ENCODE assay signal across 8 cellular contexts in the genomic region with DNA sequence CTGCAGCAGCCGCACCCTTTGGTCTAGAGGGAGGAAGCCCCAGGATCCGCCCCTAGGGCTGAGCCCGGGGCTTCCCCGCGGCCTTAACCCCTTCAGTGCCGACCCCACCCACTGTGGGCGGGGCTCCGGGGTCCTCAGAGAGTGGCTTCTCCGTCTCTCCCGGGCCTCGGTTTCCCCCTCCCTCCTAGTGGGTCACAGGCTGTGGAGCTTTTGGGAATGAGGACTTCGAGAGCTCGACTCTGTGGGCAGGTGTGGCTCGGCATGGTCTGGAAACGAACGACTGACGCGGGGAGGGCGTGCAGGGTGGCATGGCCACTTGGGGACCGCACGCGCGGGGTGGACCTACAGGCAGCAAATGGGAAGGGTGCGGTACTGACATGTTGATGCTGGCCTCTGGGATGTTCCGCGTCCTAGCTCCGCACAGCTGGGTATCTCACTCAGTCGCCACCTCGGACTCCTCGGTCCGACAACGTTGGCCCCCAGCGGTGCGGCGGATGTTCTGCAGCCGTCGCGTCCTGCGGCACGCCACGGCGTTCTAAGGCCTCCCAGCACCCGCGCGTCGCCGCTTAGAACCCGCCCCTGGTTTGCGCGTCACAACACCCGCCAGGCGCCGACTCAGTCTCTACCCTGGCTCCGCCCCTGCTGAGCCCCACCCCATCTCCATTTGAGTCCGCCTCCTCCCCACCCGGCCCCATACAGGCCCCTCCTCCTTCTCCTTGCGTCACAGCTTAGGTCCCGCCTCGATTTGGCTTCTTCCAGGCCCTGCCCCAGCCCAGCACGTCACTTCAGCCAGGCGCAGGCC. TPM values are rescaled to one million over a fixed set of nuclear protein-coding genes. Genes with fewer than 3 reads are reported as not detected.
DNase-seq lines count a peak whose midpoint lies in the region; ATAC-seq and TF ChIP-seq lines count a peak whose summit lies in the region.

A gene with protein sequence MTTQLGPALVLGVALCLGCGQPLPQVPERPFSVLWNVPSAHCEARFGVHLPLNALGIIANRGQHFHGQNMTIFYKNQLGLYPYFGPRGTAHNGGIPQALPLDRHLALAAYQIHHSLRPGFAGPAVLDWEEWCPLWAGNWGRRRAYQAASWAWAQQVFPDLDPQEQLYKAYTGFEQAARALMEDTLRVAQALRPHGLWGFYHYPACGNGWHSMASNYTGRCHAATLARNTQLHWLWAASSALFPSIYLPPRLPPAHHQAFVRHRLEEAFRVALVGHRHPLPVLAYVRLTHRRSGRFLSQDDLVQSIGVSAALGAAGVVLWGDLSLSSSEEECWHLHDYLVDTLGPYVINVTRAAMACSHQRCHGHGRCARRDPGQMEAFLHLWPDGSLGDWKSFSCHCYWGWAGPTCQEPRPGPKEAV (minus strand): TSS at position 570 of the 802 bp plus-strand sequence. CDS start 3,803 bp downstream, outside the sequence.
A gene with protein sequence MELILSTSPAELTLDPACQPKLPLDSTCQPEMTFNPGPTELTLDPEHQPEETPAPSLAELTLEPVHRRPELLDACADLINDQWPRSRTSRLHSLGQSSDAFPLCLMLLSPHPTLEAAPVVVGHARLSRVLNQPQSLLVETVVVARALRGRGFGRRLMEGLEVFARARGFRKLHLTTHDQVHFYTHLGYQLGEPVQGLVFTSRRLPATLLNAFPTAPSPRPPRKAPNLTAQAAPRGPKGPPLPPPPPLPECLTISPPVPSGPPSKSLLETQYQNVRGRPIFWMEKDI (minus strand): TSS at position 570 of the 802 bp plus-strand sequence. CDS start 1,942 bp downstream, outside the sequence.

- peak; percentile 88 to 98 for TF ChIP-seq POLR2A in heart left ventricle (IDR thresholded peaks at IDR 0.05)

- intact Hi-C loops in heart left ventricle (cut with DNase I): loop anchor here in 1 of 10 donors (10.0 kb wide), 1 partner anchor 364 kb away; no protein-coding TSS in a partner anchor
- intact Hi-C loops in posterior vena cava (cut with DNase I): no loop called here

- ATAC-seq in HG02763 (IDR thresholded peaks at IDR 0.05; ENCODE audit: unreplicated experiment) (peak; percentile 85), heart left ventricle (peak; percentile 87 to 91 (median 88))

- DNase-seq in NCI-H1417 (lab: John Stamatoyannopoulos, UW): peak; percentile 93 to 97 (median 93)
- DNase-seq in T follicular helper cell (ENCODE audit: low read depth): peak; percentile 99
- DNase-seq in heart left ventricle: peak; percentile 99
- DNase-seq in posterior vena cava (ENCODE audit: low spot score): peak; percentile 100
- peak; percentile 100 for DNase-seq in ureter (ENCODE audit: low spot score)

- H3K9me3 ChIP-seq in heart left ventricle: no peaks in the 10 kb centered on the region

- H3K36me3 ChIP-seq in heart left ventricle: peaks cover 0 to 15% (median 0%) of the 10 kb centered on the region in 9 donors

- TF ChIP-seq CTCF in GM12874 (IDR thresholded peaks at IDR 0.05; ENCODE audit: insufficient read depth, low read depth, low read length) (peak; percentile 40), heart left ventricle (IDR thresholded peaks at IDR 0.05) (peak in 8 of 12 donors; percentile 17 to 48 (median 39))

- peaks cover 11 to 58% (median 43%) of the 10 kb centered on the region in 12 donors for H3K4me1 ChIP-seq in heart left ventricle

- H3K27ac ChIP-seq in adipose tissue (ENCODE audit: low read depth, low read length) (peak within 1 kb of the TSS; percentile 29), heart left ventricle (peak within 1 kb of the TSS; percentile 75 to 97 (median 94))

- peak within 1 kb of the TSS; percentile 16 to 81 (median 67) for H3K4me3 ChIP-seq in heart left ventricle

- 0 to 1% (median 0%) methylated on average over 55 to 61 of the region's 61 CpGs for WGBS in adipose tissue, 3 donors
- WGBS in heart left ventricle, 4 donors: 0 to 1% (median 0%) methylated on average over 27 to 61 of the region's 61 CpGs

- H3K27me3 ChIP-seq in heart left ventricle: no peaks in the 10 kb centered on the region

RNA-seq across cellular contexts. Expression of the first gene that starts in this region (rescaled TPM):
- polyA plus RNA-seq in adipose tissue: 1 to 10 TPM; 1.7 to 4.0 (median 2.5) TPM
- total RNA-seq in heart left ventricle: 1 to 10 TPM; 1.0 to 3.2 (median 1.6) TPM
- polyA plus RNA-seq in heart left ventricle: 1 to 10 TPM; 2.1 to 3.1 TPM
- total RNA-seq in posterior vena cava: 1 to 10 TPM; 2.5 to 3.9 TPM
- total RNA-seq in ureter: 1.8 TPM

RNA-seq across cellular contexts. Expression of the second gene that starts in this region (rescaled TPM):
- polyA plus RNA-seq in adipose tissue (10 to 100 TPM in 1 of 3 donors, 1 to 10 TPM in 2; 7.0 to 14.4 (median 7.6) TPM), heart left ventricle (10 to 100 TPM in 1 of 2 donors, 1 to 10 TPM in 1; 5.0 to 10.4 TPM)
- total RNA-seq in heart left ventricle (10 to 100 TPM in 4 of 9 donors, 1 to 10 TPM in 5; 8.0 to 13.9 (median 9.8) TPM), posterior vena cava (10 to 100 TPM in 1 of 2 donors, 1 to 10 TPM in 1; 9.1 to 11.1 TPM), ureter (10.7 TPM)

Comparison
In these comparisons a context has a peak if more than half of its experiments do, and no peak if none do; other contexts are left out.
1. Peak in every context shown above with its lines: DNase-seq, ATAC-seq, H3K4me3 ChIP-seq and H3K27ac ChIP-seq.